Comparison of ENCODE assay signal across 23 cellular contexts in the genomic region with DNA sequence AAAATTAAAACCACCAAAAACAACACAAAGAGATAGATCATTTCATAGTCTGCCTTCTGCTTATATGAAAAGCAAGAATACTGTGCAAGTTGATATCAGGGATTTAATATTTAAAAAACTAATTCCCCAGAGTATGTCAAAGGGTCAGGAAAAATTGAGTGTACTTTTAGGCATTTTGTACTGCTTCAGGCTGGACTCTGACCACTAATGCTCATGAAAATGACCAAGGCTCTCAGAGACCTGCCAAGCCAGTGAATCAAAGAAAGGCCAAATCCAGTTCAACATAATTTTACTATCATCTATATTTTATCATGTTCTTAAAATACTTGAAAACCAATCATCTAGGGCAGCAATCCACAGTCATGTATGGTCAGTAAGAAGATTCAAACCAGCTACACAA.
"Had no signal": no experiment of that assay in that cellular context is flagged by ENCODE, and none has a peak within 500 bp of the region (broad histone marks: within the 10 kb centered on the region; RNA-seq: fewer than 3 reads in every experiment).

No MANE protein-coding gene starts in this region.

- H3K27me3 ChIP-seq: colonic mucosa, foreskin keratinocyte, heart right ventricle had no signal

- H3K4me3 ChIP-seq: colonic mucosa, heart right ventricle, left ventricle myocardium inferior, lower lobe of right lung had no signal

- FAIRE-seq: endometrium, frontal cortex, islet of Langerhans, keratinocyte had no signal

- DNase-seq: colonic mucosa; cortex of kidney; effector CD8-positive, alpha-beta T cell; effector memory CD8-positive, alpha-beta T cell; endodermal cell; erythroblast; foreskin keratinocyte; glutamatergic neuron; head of caudate nucleus; heart right ventricle; hippocampal formation; left cardiac atrium; left ventricle myocardium inferior; lower lobe of right lung; mesenchymal stem cell; midbrain had no signal

- H3K27me3 Mint-ChIP-seq: dendritic cell treated with granulocyte-macrophage colony-stimulating factor and Interleukin-4, amounts not matched to agents 40 ng/mL and 50 ng/mL, for 4 days had no signal

- H3K36me3 ChIP-seq: colonic mucosa, left ventricle myocardium inferior, lower lobe of right lung had no signal

- H3K27ac ChIP-seq: colonic mucosa, epithelial cell of prostate, foreskin keratinocyte, left ventricle myocardium inferior, lower lobe of right lung had no signal

- H3K27ac Mint-ChIP-seq: dendritic cell treated with granulocyte-macrophage colony-stimulating factor and Interleukin-4, amounts not matched to agents 40 ng/mL and 50 ng/mL, for 4 days; effector memory CD8-positive, alpha-beta T cell; endodermal cell had no signal

- H3K4me1 ChIP-seq: colonic mucosa, foreskin keratinocyte, left ventricle myocardium inferior, lower lobe of right lung had no signal

- H3K9me3 ChIP-seq: colonic mucosa had no signal

- ATAC-seq: effector memory CD8-positive, alpha-beta T cell; esophagus mucosa; foreskin keratinocyte; left cardiac atrium; lower lobe of right lung had no signal

- H3K4me3 Mint-ChIP-seq: dendritic cell treated with granulocyte-macrophage colony-stimulating factor and Interleukin-4, amounts not matched to agents 40 ng/mL and 50 ng/mL, for 4 days; effector memory CD8-positive, alpha-beta T cell; endodermal cell had no signal
